In genomic region chr10:103736044-103736443, GRCh38 we compare ENCODE assay signal across 19 cellular contexts.
"Had no signal": no experiment of that assay in that cellular context is flagged by ENCODE, and none has a peak within 500 bp of the region (broad histone marks: within the 10 kb centered on the region; RNA-seq: fewer than 3 reads in every experiment).

No MANE protein-coding gene starts in this region.

- H3K4me3 ChIP-seq: cardiac muscle cell, heart left ventricle, mucosa of descending colon, tibial artery had no signal

- FAIRE-seq: islet of Langerhans had no signal

- H3K36me3 Mint-ChIP-seq: activated naive CD4-positive, alpha-beta T cell treated with anti-CD3 and anti-CD28 coated beads, Interleukin-2, amount 10 ng/mL, durations not matched to agents 7 days and 5 days; naive B cell had no signal

- H3K36me3 ChIP-seq: tibial artery had no signal

- H3K9me3 Mint-ChIP-seq: activated B cell treated with CpG ODN at 0.5 μM for 24 hours; activated CD4-positive, alpha-beta memory T cell treated with anti-CD3 and anti-CD28 coated beads, Interleukin-2, amount 10 ng/mL, durations not matched to agents 7 days and 5 days; activated naive CD4-positive, alpha-beta T cell treated with anti-CD3 and anti-CD28 coated beads, Interleukin-2, amount 10 ng/mL, durations not matched to agents 7 days and 5 days; stimulated activated naive CD8-positive, alpha-beta T cell treated with anti-CD3 and anti-CD28 coated beads, Interleukin-15, Interleukin-2, amounts not matched to agents 100 ng/mL and 50 ng/mL, for 24 hours; T-helper 1 cell treated with Interleukin-12 subunit alpha and Interleukin-12 subunit beta and Interleukin-4 antibody, amounts not matched to agents 30 μg/mL and 1 μg/mL, for 36 hours had no signal

- H3K9me3 ChIP-seq: heart left ventricle, mucosa of descending colon, tibial artery had no signal

- H3K27me3 Mint-ChIP-seq: activated CD4-positive, alpha-beta memory T cell treated with anti-CD3 and anti-CD28 coated beads, Interleukin-2, amount 10 ng/mL, durations not matched to agents 7 days and 5 days; stimulated activated naive CD8-positive, alpha-beta T cell treated with anti-CD3 and anti-CD28 coated beads, Interleukin-15, Interleukin-2, amounts not matched to agents 100 ng/mL and 50 ng/mL, for 24 hours had no signal

- DNase-seq: activated B cell treated with CpG ODN at 0.5 μM for 24 hours; activated CD4-positive, alpha-beta T cell treated with anti-CD3 and anti-CD28 coated beads for 4 hours; activated effector memory CD4-positive, alpha-beta T cell treated with anti-CD3 and anti-CD28 coated beads, Interleukin-2, amount 50 U/mL, for 16 hours; activated T-cell treated with anti-CD3 and anti-CD28 coated beads for 4 hours; effector CD8-positive, alpha-beta T cell; heart left ventricle; left colon; mesenchymal stem cell; mucosa of descending colon; naive B cell; occipital lobe; T1000; tibial artery had no signal

- H3K27ac Mint-ChIP-seq: activated B cell treated with CpG ODN at 0.5 μM for 24 hours; activated CD4-positive, alpha-beta memory T cell treated with anti-CD3 and anti-CD28 coated beads, Interleukin-2, amount 10 ng/mL, durations not matched to agents 7 days and 5 days; activated naive CD4-positive, alpha-beta T cell treated with anti-CD3 and anti-CD28 coated beads, Interleukin-2, amount 10 ng/mL, durations not matched to agents 7 days and 5 days; stimulated activated naive CD8-positive, alpha-beta T cell treated with anti-CD3 and anti-CD28 coated beads, Interleukin-15, Interleukin-2, amounts not matched to agents 100 ng/mL and 50 ng/mL, for 24 hours; T-helper 1 cell treated with Interleukin-12 subunit alpha and Interleukin-12 subunit beta and Interleukin-4 antibody, amounts not matched to agents 30 μg/mL and 1 μg/mL, for 36 hours had no signal

- H3K27ac ChIP-seq: cardiac muscle cell, heart left ventricle, tibial artery had no signal

- H3K4me3 Mint-ChIP-seq: activated B cell treated with CpG ODN at 0.5 μM for 24 hours; activated CD4-positive, alpha-beta memory T cell treated with anti-CD3 and anti-CD28 coated beads, Interleukin-2, amount 10 ng/mL, durations not matched to agents 7 days and 5 days; activated naive CD4-positive, alpha-beta T cell treated with anti-CD3 and anti-CD28 coated beads, Interleukin-2, amount 10 ng/mL, durations not matched to agents 7 days and 5 days; stimulated activated naive CD8-positive, alpha-beta T cell treated with anti-CD3 and anti-CD28 coated beads, Interleukin-15, Interleukin-2, amounts not matched to agents 100 ng/mL and 50 ng/mL, for 24 hours; T-helper 1 cell treated with Interleukin-12 subunit alpha and Interleukin-12 subunit beta and Interleukin-4 antibody, amounts not matched to agents 30 μg/mL and 1 μg/mL, for 36 hours had no signal

- H3K27me3 ChIP-seq: cardiac muscle cell, heart left ventricle, tibial artery had no signal

- H3K4me1 Mint-ChIP-seq: activated B cell treated with CpG ODN at 0.5 μM for 24 hours; activated naive CD4-positive, alpha-beta T cell treated with anti-CD3 and anti-CD28 coated beads, Interleukin-2, amount 10 ng/mL, durations not matched to agents 7 days and 5 days; naive B cell had no signal
